ENCODE assay signal across 8 cellular contexts in genomic region chr9:93183663-93184438, GRCh38. TPM values are rescaled to one million over a fixed set of nuclear protein-coding genes. Genes with fewer than 3 reads are reported as not detected.
DNase-seq lines count a peak whose midpoint lies in the region; ATAC-seq and TF ChIP-seq lines count a peak whose summit lies in the region.

WNK2 (plus strand) TSS chr9:93184139; CDS start chr9:93184930, 791 bp downstream.

- TF ChIP-seq POLR2A in body of pancreas (IDR thresholded peaks at IDR 0.05), result no peak

- CTCF ChIA-PET in SK-N-SH (lab: Yijun Ruan, JAX), result interaction anchor here (1.2 to 2.4 kb wide), 3 partner anchors 10 to 119 kb away, joined by 3 to 10 read pairs (median 8); no protein-coding TSS in a partner anchor

- 0 out of 2 replicates have a peak within 1 kb of the TSS, but pooled peaks have one; percentile 22 for H2AFZ ChIP-seq in SK-N-SH (ENCODE audit: low read depth)
- H2AFZ ChIP-seq in smooth muscle cell (ENCODE audit: low read depth), result no peak within 1 kb of the TSS

- H3K4me3 ChIP-seq in SK-N-SH (ENCODE audit: low read depth in 2 of 2, low read length in 1 of 2) (peak within 1 kb of the TSS in 1 of 2 experiments; percentile 55; a peak in 3 of 4 replicates), body of pancreas (peak within 1 kb of the TSS in 1 of 2 donors; percentile 53), smooth muscle cell (peak within 1 kb of the TSS; percentile 48)

- H3K27me3 ChIP-seq in SK-N-SH (ENCODE audit: insufficient read depth) (peaks cover 15% of the 10 kb centered on the region), body of pancreas (no peaks in the 10 kb centered on the region), smooth muscle cell (ENCODE audit: low read depth) (peaks cover 68% of the 10 kb centered on the region)

- DNase-seq in NCI-H1436 (lab: John Stamatoyannopoulos, UW) (peak; percentile 54), NCI-H1436 treated with DMSO at 0.1 percent for 48 hours (lab: John Stamatoyannopoulos, UW) (no peak), SK-N-SH (peak; percentile 96), body of pancreas (peak; percentile 51 to 73 (median 58)), iPS-NIHi7 (ENCODE audit: extremely low spot score) (peak; percentile 94), smooth muscle cell (lab: John Stamatoyannopoulos, UW; ENCODE audit: unreplicated experiment) (no peak), NCI-H1048 (lab: John Stamatoyannopoulos, UW) (no peak)

- TF ChIP-seq EP300 in SK-N-SH (IDR thresholded peaks at IDR 0.05; ENCODE audit: borderline replicate concordance in 1 of 2, low read depth in 1 of 2, low read length in 1 of 2), result no peak

- H4K20me1 ChIP-seq in SK-N-SH (ENCODE audit: insufficient read depth) (no peaks in the 10 kb centered on the region), smooth muscle cell (ENCODE audit: low read depth) (no peaks in the 10 kb centered on the region)

- H3K9me3 ChIP-seq in SK-N-SH, result no peaks in the 10 kb centered on the region
- H3K9me3 ChIP-seq in body of pancreas, result no peaks in the 10 kb centered on the region
- H3K9me3 ChIP-seq in smooth muscle cell (replicated peaks; ENCODE audit: low read depth), result no peaks in the 10 kb centered on the region

- POLR2A ChIA-PET in SK-N-SH (lab: Yijun Ruan, JAX), result no interaction called here

- H3K36me3 ChIP-seq in SK-N-SH (replicated peaks in 1 of 2; ENCODE audit: control insufficient read depth in 1 of 2, insufficient read depth in 2 of 2, low read length in 1 of 2) (no peaks in the 10 kb centered on the region), body of pancreas (replicated peaks in 1 of 2; ENCODE audit: insufficient read depth in 1 of 2, low read depth in 2 of 2) (no peaks in the 10 kb centered on the region), smooth muscle cell (ENCODE audit: low read depth) (no peaks in the 10 kb centered on the region)

- WGBS in SK-N-SH (ENCODE audit: low lambda C conversion rate), result 3% methylated on average over 42 of the region's 85 CpGs
- WGBS in body of pancreas, 2 donors, result 0% methylated on average over 81 of the region's 85 CpGs; no CpG with 5 or more reads in 1 of the 2 donors
- 5% methylated on average over 50 of the region's 85 CpGs for WGBS in smooth muscle cell (ENCODE audit: low lambda C conversion rate)

- no peak for TF ChIP-seq RAD21 in SK-N-SH (IDR thresholded peaks at IDR 0.05; ENCODE audit: low read length)

- H3K9ac ChIP-seq in SK-N-SH (no peak within 1 kb of the TSS), smooth muscle cell (ENCODE audit: low read depth) (no peak within 1 kb of the TSS)

- peak; percentile 74 for ATAC-seq in body of pancreas
- ATAC-seq in HG02973 (IDR thresholded peaks at IDR 0.05; ENCODE audit: unreplicated experiment), result no peak

- no peaks in the 10 kb centered on the region for H3K9me2 ChIP-seq in SK-N-SH

- H3F3A ChIP-seq in SK-N-SH (replicated peaks; ENCODE audit: insufficient read depth), result no peaks in the 10 kb centered on the region
- no peaks in the 10 kb centered on the region for H3F3A ChIP-seq in smooth muscle cell (ENCODE audit: low read depth)

- H3K4me2 ChIP-seq in SK-N-SH (peak within 1 kb of the TSS; percentile 66), smooth muscle cell (peak within 1 kb of the TSS; percentile 88)

- H3K79me2 ChIP-seq in SK-N-SH (ENCODE audit: insufficient read depth) (no peaks in the 10 kb centered on the region), smooth muscle cell (ENCODE audit: low read depth) (no peaks in the 10 kb centered on the region)

- no peak for TF ChIP-seq CTCF in SK-N-SH (IDR thresholded peaks at IDR 0.05)
- TF ChIP-seq CTCF in body of pancreas (IDR thresholded peaks at IDR 0.05), result peak in 1 of 7 experiments; percentile 6
- TF ChIP-seq CTCF in smooth muscle cell (IDR thresholded peaks at IDR 0.05; ENCODE audit: borderline replicate concordance, insufficient read depth, poor library complexity, severe bottlenecking), result no peak

- intact Hi-C loops in body of pancreas (cut with DNase I), result loop anchor here (10.0 kb wide), 1 partner anchor 271 kb away; the partner anchor contains the start of genes FAM120A and FAM120AOS

- H3K27ac ChIP-seq in SK-N-SH (ENCODE audit: low read depth in 2 of 2, low read length in 1 of 2) (peak within 1 kb of the TSS in 1 of 2 experiments; percentile 76; a peak in 1 of 4 replicates), body of pancreas (peak within 1 kb of the TSS; percentile 69 to 90 (median 84)), smooth muscle cell (ENCODE audit: low read depth) (no peak within 1 kb of the TSS)

- peaks cover 0 to 56% of the 10 kb centered on the region in 2 experiments; a peak in 2 of 4 replicates for H3K4me1 ChIP-seq in SK-N-SH (ENCODE audit: control insufficient read depth in 1 of 2, insufficient read depth in 2 of 2, low read depth in 1 of 2, low read length in 1 of 2)
- H3K4me1 ChIP-seq in body of pancreas, result peaks cover 64% of the 10 kb centered on the region
- H3K4me1 ChIP-seq in smooth muscle cell (ENCODE audit: low read depth), result peaks cover 4% of the 10 kb centered on the region

TF ChIP-seq in SK-N-SH, 30 proteins besides CTCF, POLR2A, EP300 and RAD21:
- TF ChIP-seq TEAD4 (IDR thresholded peaks at IDR 0.05; ENCODE audit: borderline replicate concordance, insufficient read depth) (no peak), NRF1 (IDR thresholded peaks at IDR 0.05; ENCODE audit: low read depth, low read length) (peak; percentile 33; the same call in 1 of the 2 replicates), ELF1 (IDR thresholded peaks at IDR 0.05) (no peak)

RNA-seq across cellular contexts. Expression of gene WNK2, which starts in this region (rescaled TPM):
- polyA plus RNA-seq in SK-N-SH (2012; rRNA removed), result 0.12 and 0.36 TPM in 2 replicates
- polyA plus RNA-seq in SK-N-SH (2012; cell fraction: cytosol; rRNA removed), result 0.40 and 1.2 TPM in 2 replicates
- polyA plus RNA-seq in SK-N-SH (2012; cell fraction: nucleus; rRNA removed), result 1.8 and 5.0 TPM in 2 replicates
- total RNA-seq in body of pancreas, result 100 to 1,000 TPM in 1 of 2 donors, 10 to 100 TPM in 1; 85.4 to 173 TPM
- total RNA-seq in smooth muscle cell, result 0.31 TPM in 1 of 2 replicates, not detected in the other
- polyA plus RNA-seq in smooth muscle cell, result 0.20 and 0.27 TPM in 2 replicates

Comparison
In these comparisons a context has a peak if more than half of its experiments do, and no peak if none do; other contexts are left out.
1. RNA of gene WNK2 (total RNA-seq): 85.4 to 173 TPM in body of pancreas; 0.31 TPM in smooth muscle cell; every median in the first group is over 10 times any median in the second.
2. DNase-seq: peak in NCI-H1436 (single experiment), SK-N-SH (single experiment), body of pancreas (4 of 4) and iPS-NIHi7 (single experiment); none in NCI-H1436 treated with DMSO at 0.1 percent for 48 hours (single experiment), smooth muscle cell (single experiment) and NCI-H1048 (single experiment).